Comparison of ENCODE assay signal across 8 cellular contexts in genomic region chr11:34438529-34439507, GRCh38. TPM values are rescaled to one million over a fixed set of nuclear protein-coding genes. Genes with fewer than 3 reads are reported as not detected.
DNase-seq lines count a peak whose midpoint lies in the region; ATAC-seq and TF ChIP-seq lines count a peak whose summit lies in the region.

TSS of gene CAT (plus strand) at chr11:34438934. CDS start at chr11:34439014, 80 bp downstream.

- TF ChIP-seq EP300 in upper lobe of left lung (IDR thresholded peaks at IDR 0.05): no peak

- peak; percentile 98 for DNase-seq in GM10248 (ENCODE audit: extremely low spot score)
- DNase-seq in NCI-H1092 treated with DMSO at 0.1 percent for 48 hours (lab: John Stamatoyannopoulos, UW): peak; percentile 96
- peak; percentile 92 for DNase-seq in SKM-1 treated with dmso at 0.1 percent for 144 hours (lab: John Stamatoyannopoulos, UW; ENCODE audit: unreplicated experiment)
- peak; percentile 97 for DNase-seq in activated naive CD4-positive, alpha-beta T cell treated with anti-CD3 and anti-CD28 coated beads, Interleukin-2, amount 50 U/mL, for 72 hours (ENCODE audit: low spot score in 2 of 2)
- peak; percentile 97 for DNase-seq in glomerular visceral epithelial cell (ENCODE audit: extremely low spot score)
- peak; percentile 92 to 99 (median 96) for DNase-seq in posterior cingulate gyrus
- peak; percentile 97 to 98 for DNase-seq in upper lobe of left lung

- peak; percentile 54 to 96 (median 92) for TF ChIP-seq POLR2A in upper lobe of left lung (IDR thresholded peaks at IDR 0.05)

- no peaks in the 10 kb centered on the region for H3K27me3 ChIP-seq in upper lobe of left lung

- CTCF ChIA-PET in GM10248 (lab: Yijun Ruan, JAX): interaction anchor here (1.3 to 3.7 kb wide), 3 partner anchors 30 to 265 kb away, joined by 3 to 13 read pairs (median 4); partner anchors contain the start of gene ABTB2

- peak within 1 kb of the TSS; percentile 93 to 97 (median 95) for H3K27ac ChIP-seq in upper lobe of left lung

- peaks cover 28 to 53% (median 43%) of the 10 kb centered on the region in 4 donors for H3K4me1 ChIP-seq in upper lobe of left lung

- peak within 1 kb of the TSS; percentile 83 to 93 for H3K27ac Mint-ChIP-seq in activated naive CD4-positive, alpha-beta T cell treated with anti-CD3 and anti-CD28 coated beads, Interleukin-2, amount 50 U/mL, for 72 hours

- peak within 1 kb of the TSS; percentile 48 to 87 (median 70) for H3K4me3 ChIP-seq in upper lobe of left lung

- intact Hi-C loops in posterior cingulate gyrus (cut with DNase I): no loop called here

- H3K9me3 Mint-ChIP-seq in activated naive CD4-positive, alpha-beta T cell treated with anti-CD3 and anti-CD28 coated beads, Interleukin-2, amount 50 U/mL, for 72 hours: no peaks in the 10 kb centered on the region

- peaks cover 0 to 6% (median 0%) of the 10 kb centered on the region in 4 donors for H3K36me3 ChIP-seq in upper lobe of left lung

- TF ChIP-seq CTCF in GM10248 (IDR thresholded peaks at IDR 0.05; ENCODE audit: control extremely low read depth, extremely low read depth, low read depth, missing control alignments) (no peak), upper lobe of left lung (IDR thresholded peaks at IDR 0.05) (no peak)

- 0 to 5% methylated on average over 14 to 53 of the region's 62 CpGs for WGBS in upper lobe of left lung, 2 donors

- POLR2A ChIA-PET in GM10248 (lab: Yijun Ruan, JAX): no interaction called here

- H3K36me3 Mint-ChIP-seq in activated naive CD4-positive, alpha-beta T cell treated with anti-CD3 and anti-CD28 coated beads, Interleukin-2, amount 50 U/mL, for 72 hours: peaks cover 0 to 11% of the 10 kb centered on the region in 2 donors

- H3K9me3 ChIP-seq in upper lobe of left lung: no peaks in the 10 kb centered on the region

- peak; percentile 96 for ATAC-seq in HG02623 (IDR thresholded peaks at IDR 0.05; ENCODE audit: unreplicated experiment)
- peak; percentile 98 for ATAC-seq in activated naive CD4-positive, alpha-beta T cell treated with anti-CD3 and anti-CD28 coated beads, Interleukin-2, amount 50 U/mL, for 72 hours
- peak; percentile 99 for ATAC-seq in upper lobe of left lung (ENCODE audit: low FRiP score in 2 of 2)

RNA-seq across cellular contexts. Expression of gene CAT, which starts in this region (rescaled TPM):
- total RNA-seq in activated naive CD4-positive, alpha-beta T cell treated with anti-CD3 and anti-CD28 coated beads, Interleukin-2, amount 50 U/mL, for 72 hours: 10 to 100 TPM; 16.5 to 23.6 TPM
- 100 to 1,000 TPM; 133 to 380 (median 185) TPM for total RNA-seq in upper lobe of left lung

Comparison
In these comparisons a context has a peak if more than half of its experiments do, and no peak if none do; other contexts are left out.
1. Peak in every context shown above with its lines: DNase-seq, ATAC-seq, H3K4me3 ChIP-seq and H3K27ac ChIP-seq.
2. RNA of gene CAT (total RNA-seq): 133 to 380 TPM in upper lobe of left lung; 16.5 to 23.6 TPM in activated naive CD4-positive, alpha-beta T cell treated with anti-CD3 and anti-CD28 coated beads, Interleukin-2, amount 50 U/mL, for 72 hours; every median in the first group is over 4 times any median in the second.